Comparison of ENCODE assay signal across 1 cellular context in genomic region chr7:30564243-30564892, GRCh38.
TF ChIP-seq lines count a peak whose summit lies in the region.

No MANE protein-coding gene starts in this region.

TF ChIP-seq in GM12878, 131 proteins besides CTCF, POLR2A, EP300 and RAD21 (continued from another document):
- TF ChIP-seq ZNF687 (IDR thresholded peaks at IDR 0.05): no peak
- no peak for TF ChIP-seq SMAD5 (IDR thresholded peaks at IDR 0.05; ENCODE audit: low read depth)
